In the genomic region with DNA sequence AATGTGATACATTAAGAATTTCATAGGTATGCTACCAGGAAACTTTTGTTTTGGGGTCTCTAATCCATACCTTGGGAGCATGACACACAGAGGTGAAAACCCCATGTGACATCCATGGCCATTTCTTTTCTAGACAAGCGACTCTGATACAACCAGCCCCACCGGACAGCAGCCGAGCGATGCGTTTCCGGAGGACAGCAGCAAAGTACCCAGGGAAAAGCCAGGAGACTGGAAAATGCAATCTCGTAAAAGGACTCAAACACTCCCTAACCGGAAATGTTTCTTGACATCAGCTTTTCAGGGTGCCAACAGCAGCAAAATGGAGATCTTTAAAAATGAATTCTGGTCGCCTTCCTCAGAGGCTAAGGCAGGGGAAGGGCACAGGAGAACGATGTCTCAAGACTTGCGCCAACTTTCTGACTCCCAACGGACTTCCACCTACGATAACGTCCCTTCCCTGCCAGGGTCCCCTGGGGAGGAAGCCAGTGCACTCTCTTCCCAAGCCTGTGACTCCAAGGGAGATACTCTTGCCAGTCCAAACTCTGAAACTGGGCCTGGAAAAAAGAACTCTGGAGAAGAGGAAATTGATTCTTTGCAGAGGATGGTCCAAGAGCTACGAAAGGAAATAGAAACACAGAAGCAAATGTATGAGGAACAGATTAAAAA, we compare ENCODE assay signal across 28 cellular contexts. TPM values are rescaled to one million over a fixed set of nuclear protein-coding genes. Genes with fewer than 3 reads are reported as not detected.
DNase-seq lines count a peak whose midpoint lies in the region; ATAC-seq and TF ChIP-seq lines count a peak whose summit lies in the region.
"Had no signal": no experiment of that assay in that cellular context is flagged by ENCODE, and none has a peak within 500 bp of the region (broad histone marks: within the 10 kb centered on the region; RNA-seq: fewer than 3 reads in every experiment).

No MANE protein-coding gene starts in this region.

- H3K27ac ChIP-seq in CD8-positive, alpha-beta T cell (ENCODE audit: low read depth, low read length), result no peak overlapping the region
- H3K27ac ChIP-seq in MM.1S (ENCODE audit: low read length) (no peak overlapping the region), gastrocnemius medialis (peak overlapping the region in 1 of 4 donors; percentile 33)
- H3K27ac ChIP-seq: hepatocyte had no signal

- no peak overlapping the region for H3K4me3 ChIP-seq in CD8-positive, alpha-beta T cell (ENCODE audit: low read depth, low read length)
- H3K4me3 ChIP-seq in MM.1S (ENCODE audit: low read length) (no peak overlapping the region), gastrocnemius medialis (no peak overlapping the region)
- H3K4me3 ChIP-seq: hepatocyte, lung, spleen had no signal

- no peak overlapping the region for H3K9ac ChIP-seq in MM.1S (ENCODE audit: low read length)

- in situ Hi-C loops in gastrocnemius medialis (cut with MboI; ENCODE audit: low sequenced_read_pairs in 4 of 4), result no loop called here

- POLR2A ChIA-PET in CD8-positive, alpha-beta T cell (lab: Charles Lee), result no interaction called here

- CTCF ChIA-PET in CD8-positive, alpha-beta T cell (lab: Charles Lee), result interaction anchor here (0.7 to 1.6 kb wide), 8 partner anchors 8 to 113 kb away, joined by 3 to 8 read pairs (median 4); no protein-coding TSS in a partner anchor

- TF ChIP-seq CTCF in CD8-positive, alpha-beta T cell (IDR thresholded peaks at IDR 0.05), result no peak
- no peak for TF ChIP-seq CTCF in MM.1S (IDR thresholded peaks at IDR 0.05; ENCODE audit: low read length)
- no peak for TF ChIP-seq CTCF in gastrocnemius medialis (IDR thresholded peaks at IDR 0.05 in 4 of 5, conservative IDR thresholded peaks at IDR 0.05 in 1 of 5)

- no peak overlapping the region for H3K4me3 Mint-ChIP-seq in activated T-cell treated with anti-CD3 and anti-CD28 coated beads, Interleukin-2, amount 50 U/mL, for 72 hours
- no peak overlapping the region for H3K4me3 Mint-ChIP-seq in CD8-positive, alpha-beta T cell
- no peak overlapping the region for H3K4me3 Mint-ChIP-seq in effector memory CD8-positive, alpha-beta T cell
- H3K4me3 Mint-ChIP-seq in stimulated activated effector memory CD8-positive, alpha-beta T cell treated with anti-CD3 and anti-CD28 coated beads, Interleukin-12 subunit alpha, Interleukin-12 subunit beta, amount 100 ng/mL, for 72 hours, result no peak overlapping the region
- H3K4me3 Mint-ChIP-seq: type B pancreatic cell had no signal

- no peaks in the 10 kb centered on the region for H3K27me3 Mint-ChIP-seq in activated T-cell treated with anti-CD3 and anti-CD28 coated beads, Interleukin-2, amount 50 U/mL, for 72 hours (ENCODE audit: low read depth)
- no peaks in the 10 kb centered on the region for H3K27me3 Mint-ChIP-seq in CD8-positive, alpha-beta T cell (ENCODE audit: low read depth)
- H3K27me3 Mint-ChIP-seq in effector memory CD8-positive, alpha-beta T cell, result no peaks in the 10 kb centered on the region
- H3K27me3 Mint-ChIP-seq: type B pancreatic cell had no signal

- no peaks in the 10 kb centered on the region for H3K9me2 ChIP-seq in MM.1S (replicated peaks; ENCODE audit: insufficient read depth, low read length)

- peaks cover 11% of the 10 kb centered on the region for H3K4me1 Mint-ChIP-seq in activated T-cell treated with anti-CD3 and anti-CD28 coated beads, Interleukin-2, amount 50 U/mL, for 72 hours (ENCODE audit: low read depth)
- peaks cover 22% of the 10 kb centered on the region for H3K4me1 Mint-ChIP-seq in CD8-positive, alpha-beta T cell (ENCODE audit: low read depth)
- H3K4me1 Mint-ChIP-seq in effector memory CD8-positive, alpha-beta T cell (ENCODE audit: low read depth in 2 of 2), result peaks cover 22 to 30% of the 10 kb centered on the region in 2 donors
- H3K4me1 Mint-ChIP-seq in stimulated activated effector memory CD8-positive, alpha-beta T cell treated with anti-CD3 and anti-CD28 coated beads, Interleukin-12 subunit alpha, Interleukin-12 subunit beta, amount 100 ng/mL, for 72 hours, result peaks cover 26% of the 10 kb centered on the region

- H3K36me3 ChIP-seq in CD8-positive, alpha-beta T cell (ENCODE audit: insufficient read depth, low read length), result peaks cover 70% of the 10 kb centered on the region
- H3K36me3 ChIP-seq in MM.1S (replicated peaks; ENCODE audit: insufficient read depth, low read length), result no peaks in the 10 kb centered on the region
- H3K36me3 ChIP-seq in gastrocnemius medialis, result no peaks in the 10 kb centered on the region

- no peaks in the 10 kb centered on the region for H3K27me3 ChIP-seq in CD8-positive, alpha-beta T cell (ENCODE audit: insufficient read depth, low read length)
- H3K27me3 ChIP-seq in MM.1S (replicated peaks; ENCODE audit: insufficient read depth, low read length) (no peaks in the 10 kb centered on the region), gastrocnemius medialis (no peaks in the 10 kb centered on the region)
- H3K27me3 ChIP-seq: hepatocyte, spleen had no signal

- no peaks in the 10 kb centered on the region for H3K9me3 Mint-ChIP-seq in activated T-cell treated with anti-CD3 and anti-CD28 coated beads, Interleukin-2, amount 50 U/mL, for 72 hours
- H3K9me3 Mint-ChIP-seq in CD8-positive, alpha-beta T cell, result no peaks in the 10 kb centered on the region
- no peaks in the 10 kb centered on the region for H3K9me3 Mint-ChIP-seq in effector memory CD8-positive, alpha-beta T cell
- no peaks in the 10 kb centered on the region for H3K9me3 Mint-ChIP-seq in stimulated activated effector memory CD8-positive, alpha-beta T cell treated with anti-CD3 and anti-CD28 coated beads, Interleukin-12 subunit alpha, Interleukin-12 subunit beta, amount 100 ng/mL, for 72 hours
- H3K9me3 Mint-ChIP-seq: type B pancreatic cell had no signal

- no peaks in the 10 kb centered on the region for H3F3A ChIP-seq in MM.1S (ENCODE audit: insufficient read depth, low read length)

- no peak for ATAC-seq in activated T-cell treated with anti-CD3 and anti-CD28 coated beads, Interleukin-2, amount 50 U/mL, for 72 hours (replicated peaks in 1 of 2)
- ATAC-seq in CD8-positive, alpha-beta T cell, result no peak
- ATAC-seq in effector memory CD8-positive, alpha-beta T cell (replicated peaks), result no peak
- no peak for ATAC-seq in stimulated activated effector memory CD8-positive, alpha-beta T cell treated with anti-CD3 and anti-CD28 coated beads, Interleukin-12 subunit alpha, Interleukin-12 subunit beta, amount 100 ng/mL, for 72 hours
- no peak for ATAC-seq in gastrocnemius medialis

- TF ChIP-seq POLR2A in gastrocnemius medialis (IDR thresholded peaks at IDR 0.05), result no peak

- H3K4me1 ChIP-seq in CD8-positive, alpha-beta T cell (ENCODE audit: insufficient read depth, low read length), result no peaks in the 10 kb centered on the region
- H3K4me1 ChIP-seq in MM.1S (ENCODE audit: low read length), result no peaks in the 10 kb centered on the region
- no peaks in the 10 kb centered on the region for H3K4me1 ChIP-seq in gastrocnemius medialis

- intact Hi-C loops in CD8-positive, alpha-beta T cell (cut with DNase I, micrococcal nuclease), result no loop called here
- intact Hi-C loops in gastrocnemius medialis (cut with DNase I; ENCODE audit: low total_unique reads), result no loop called here

- H4K20me1 ChIP-seq in MM.1S (ENCODE audit: insufficient read depth, low read length), result no peaks in the 10 kb centered on the region

- H3K4me2 ChIP-seq in MM.1S (ENCODE audit: low read depth, low read length), result no peak overlapping the region
- H3K4me2 ChIP-seq: hepatocyte had no signal

- H3K79me2 ChIP-seq in MM.1S (ENCODE audit: low read length), result no peaks in the 10 kb centered on the region
- H3K79me2 ChIP-seq: hepatocyte had no signal

- no peak overlapping the region for H2AFZ ChIP-seq in MM.1S (ENCODE audit: low read length)
- H2AFZ ChIP-seq: hepatocyte had no signal

- H3K36me3 Mint-ChIP-seq in activated T-cell treated with anti-CD3 and anti-CD28 coated beads, Interleukin-2, amount 50 U/mL, for 72 hours (ENCODE audit: insufficient read depth in 2 of 2), result peaks cover 17 to 46% of the 10 kb centered on the region in 2 donors
- peaks cover 96% of the 10 kb centered on the region for H3K36me3 Mint-ChIP-seq in CD8-positive, alpha-beta T cell
- H3K36me3 Mint-ChIP-seq in effector memory CD8-positive, alpha-beta T cell (ENCODE audit: insufficient read depth), result peaks cover 95% of the 10 kb centered on the region
- H3K36me3 Mint-ChIP-seq in stimulated activated effector memory CD8-positive, alpha-beta T cell treated with anti-CD3 and anti-CD28 coated beads, Interleukin-12 subunit alpha, Interleukin-12 subunit beta, amount 100 ng/mL, for 72 hours, result peaks cover 100% of the 10 kb centered on the region
- H3K36me3 Mint-ChIP-seq: type B pancreatic cell had no signal

- H3K27ac Mint-ChIP-seq in activated T-cell treated with anti-CD3 and anti-CD28 coated beads, Interleukin-2, amount 50 U/mL, for 72 hours, result peak overlapping the region; percentile 77
- H3K27ac Mint-ChIP-seq in CD8-positive, alpha-beta T cell, result peak overlapping the region; percentile 79
- H3K27ac Mint-ChIP-seq in effector memory CD8-positive, alpha-beta T cell, result peak overlapping the region; percentile 92 to 94
- H3K27ac Mint-ChIP-seq in stimulated activated effector memory CD8-positive, alpha-beta T cell treated with anti-CD3 and anti-CD28 coated beads, Interleukin-12 subunit alpha, Interleukin-12 subunit beta, amount 100 ng/mL, for 72 hours, result peak overlapping the region; percentile 93
- H3K27ac Mint-ChIP-seq: type B pancreatic cell had no signal

- no peaks in the 10 kb centered on the region for H3K9me3 ChIP-seq in CD8-positive, alpha-beta T cell (ENCODE audit: low read length)
- H3K9me3 ChIP-seq in MM.1S (replicated peaks; ENCODE audit: insufficient read depth, low read length) (no peaks in the 10 kb centered on the region), gastrocnemius medialis (no peaks in the 10 kb centered on the region)
- H3K9me3 ChIP-seq: spleen had no signal

- DNase-seq in activated T-cell treated with anti-CD3 and anti-CD28 coated beads, Interleukin-2, amount 50 U/mL, for 72 hours, result no peak
- DNase-seq in activated T-cell treated with anti-CD3 and anti-CD28 coated beads for 4 hours (no peak), MM.1S (no peak), NCI-H82 (lab: John Stamatoyannopoulos, UW) (no peak), gastrocnemius medialis (no peak)
- no peak for DNase-seq in CD8-positive, alpha-beta T cell
- no peak for DNase-seq in effector memory CD8-positive, alpha-beta T cell
- DNase-seq in stimulated activated effector memory CD8-positive, alpha-beta T cell treated with anti-CD3 and anti-CD28 coated beads, Interleukin-12 subunit alpha, Interleukin-12 subunit beta, amount 100 ng/mL, for 72 hours (ENCODE audit: low spot score in 2 of 2), result no peak
- DNase-seq: activated CD4-positive, alpha-beta T cell treated with anti-CD3 and anti-CD28 coated beads, Interleukin-2, amount 50 U/mL, for 1 hour; activated CD8-positive, alpha-beta memory T cell treated with anti-CD3 and anti-CD28 coated beads, Interleukin-2, amount 50 U/mL, for 48 hours; cerebellar nuclear complex; foreskin fibroblast; Karpas-422; NCI-H187; NCI-H2227 treated with DMSO at 0.1 percent for 48 hours; NCI-H774; SIG-M5; spleen; stimulated activated CD4-positive, alpha-beta T cell treated with anti-CD3 and anti-CD28 coated beads, Interleukin-4, amount 100 ng/mL, for 1 hour had no signal

RNA-seq across cellular contexts. Expression of gene BMP10, which starts 48.9 kb away (rescaled TPM):
- total RNA-seq in activated T-cell treated with anti-CD3 and anti-CD28 coated beads, Interleukin-2, amount 50 U/mL, for 72 hours, result not detected
- not detected for total RNA-seq in CD8-positive, alpha-beta T cell
- total RNA-seq in gastrocnemius medialis, result not detected
- total RNA-seq: A673, epithelial cell of proximal tubule, G401, H1, omental fat pad, renal cortical epithelial cell, spleen had no signal
